16 cellular contexts compared by ENCODE assay signal in genomic region chr3:113245775-113246174, GRCh38. TPM values are rescaled to one million over a fixed set of nuclear protein-coding genes. Genes with fewer than 3 reads are reported as not detected.
DNase-seq lines count a peak whose midpoint lies in the region; TF ChIP-seq lines count a peak whose summit lies in the region.
"Had no signal": no experiment of that assay in that cellular context is flagged by ENCODE, and none has a peak within 500 bp of the region (broad histone marks: within the 10 kb centered on the region; RNA-seq: fewer than 3 reads in every experiment).

No MANE protein-coding gene starts in this region.

- peaks cover 27% of the 10 kb centered on the region for H3K4me1 ChIP-seq in hepatocyte (ENCODE audit: insufficient read depth)

- no peaks in the 10 kb centered on the region for H3K36me3 ChIP-seq in hepatocyte (replicated peaks; ENCODE audit: insufficient read depth, low read depth)
- H3K36me3 ChIP-seq: neutrophil, thoracic aorta had no signal

- H3K4me3 ChIP-seq in cardiac fibroblast (replicated peaks in 1 of 2; ENCODE audit: low read depth in 2 of 2, low read length in 2 of 2) (no peak overlapping the region), hepatocyte (no peak overlapping the region)
- H3K4me3 ChIP-seq: SK-N-MC, thoracic aorta had no signal

- H3K9me3 Mint-ChIP-seq in HFFc6: no peaks in the 10 kb centered on the region
- H3K9me3 Mint-ChIP-seq: CD4-positive, alpha-beta T cell had no signal

- peak overlapping the region; percentile 79 for H3K27ac Mint-ChIP-seq in HFFc6
- H3K27ac Mint-ChIP-seq: CD4-positive, alpha-beta T cell had no signal

- no peaks in the 10 kb centered on the region; the same call in 1 of the 2 replicates for H3K27me3 Mint-ChIP-seq in HFFc6 (ENCODE audit: insufficient read depth)

- DNase-seq in HFFc6 (no peak), cardiac fibroblast (ENCODE audit: low read depth in 2 of 2) (peak; percentile 42 to 82), hepatocyte (ENCODE audit: low spot score) (no peak), smooth muscle cell of the brain vasculature (ENCODE audit: low read depth, low spot score) (peak; percentile 76), NCI-H2081 treated with DMSO at 0.1 percent for 48 hours (lab: John Stamatoyannopoulos, UW) (no peak), KBM-7 (no peak), NCI-H1694 treated with DMSO at 0.1 percent for 48 hours (lab: John Stamatoyannopoulos, UW) (no peak), DMS79 treated with DMSO at 0.1 percent for 48 hours (lab: John Stamatoyannopoulos, UW) (no peak)
- DNase-seq: activated CD4-positive, alpha-beta T cell treated with anti-CD3 and anti-CD28 coated beads, Interleukin-2, amount 50 U/mL, for 1 hour; activated naive CD4-positive, alpha-beta T cell treated with Interleukin-2 at 50 U/mL for 16 hours; CD4-positive, alpha-beta T cell; effector CD4-positive, alpha-beta T cell; NCI-H526 had no signal

- H2AFZ ChIP-seq in hepatocyte: no peak overlapping the region

- no peaks in the 10 kb centered on the region for H3K9me2 ChIP-seq in hepatocyte (replicated peaks; ENCODE audit: insufficient read depth)

- H3K36me3 Mint-ChIP-seq in HFFc6 (ENCODE audit: low read depth): peaks cover 14% of the 10 kb centered on the region; the same call in 1 of the 2 replicates

- WGBS in hepatocyte (ENCODE audit: low lambda C conversion rate, missing lambda C conversion rate): 59% methylated on average over 5 of the region's 5 CpGs

- no peak for TF ChIP-seq CTCF in HFFc6 (IDR thresholded peaks at IDR 0.05)
- no peak for TF ChIP-seq CTCF in cardiac fibroblast (IDR thresholded peaks at IDR 0.05; ENCODE audit: low read depth, low read length)
- no peak for TF ChIP-seq CTCF in hepatocyte (IDR thresholded peaks at IDR 0.05; ENCODE audit: poor library complexity)

- H3K4me3 Mint-ChIP-seq in HFFc6: peak overlapping the region; percentile 78
- H3K4me3 Mint-ChIP-seq: CD4-positive, alpha-beta T cell had no signal

- H3K79me2 ChIP-seq in hepatocyte: peaks cover 16% of the 10 kb centered on the region

- H3K27me3 ChIP-seq in hepatocyte: no peaks in the 10 kb centered on the region

- H3K9me3 ChIP-seq in hepatocyte (ENCODE audit: low read depth): no peaks in the 10 kb centered on the region
- H3K9me3 ChIP-seq: neutrophil, thoracic aorta had no signal

- in situ Hi-C loops in KBM-7 (cut with MboI; ENCODE audit: low pct_unique_long_range_greater_than_20kb, low sequenced_read_pairs): no loop called here

- H3K4me1 Mint-ChIP-seq in HFFc6 (ENCODE audit: low read depth): peaks cover 89% of the 10 kb centered on the region

- H4K20me1 ChIP-seq in hepatocyte (ENCODE audit: insufficient read depth, poor library complexity, severe bottlenecking): peaks cover 13% of the 10 kb centered on the region

- no peak overlapping the region for H3K4me2 ChIP-seq in hepatocyte

- H3K27ac ChIP-seq in hepatocyte: peak overlapping the region; percentile 23
- H3K27ac ChIP-seq: neutrophil, SK-N-MC had no signal

RNA-seq across cellular contexts. Expression of gene BOC, which starts 34.4 kb away (rescaled TPM):
- 10 to 100 TPM in 4 of 6 experiments, 1 to 10 TPM in 2; 7.0 to 15.1 (median 13.2) TPM for total RNA-seq in HFFc6 (2021; fragmentation: NEBNext Ultra II Directional; extraction: Animal tissue kit (Norgen Biotek cat#: 25700))
- 17.9 and 20.4 TPM in 2 replicates for total RNA-seq in hepatocyte
- 24.0 and 28.2 TPM in 2 replicates for polyA plus RNA-seq in hepatocyte
- total RNA-seq: CD4-positive, alpha-beta T cell had no signal

Comparison
In these comparisons a context has a peak if more than half of its experiments do, and no peak if none do; other contexts are left out.
1. DNase-seq: peak in cardiac fibroblast (2 of 2) and smooth muscle cell of the brain vasculature (single experiment); none in HFFc6 (single experiment), hepatocyte (single experiment), NCI-H2081 treated with DMSO at 0.1 percent for 48 hours (single experiment), KBM-7 (single experiment), NCI-H1694 treated with DMSO at 0.1 percent for 48 hours (single experiment) and DMS79 treated with DMSO at 0.1 percent for 48 hours (single experiment).